8 cellular contexts compared by ENCODE assay signal in genomic region chr19:1276620-1277007, GRCh38. TPM values are rescaled to one million over a fixed set of nuclear protein-coding genes. Genes with fewer than 3 reads are reported as not detected.
DNase-seq lines count a peak whose midpoint lies in the region; ATAC-seq and TF ChIP-seq lines count a peak whose summit lies in the region.

No MANE protein-coding gene starts in this region.

- peaks cover 23% of the 10 kb centered on the region for H3K4me1 ChIP-seq in Loucy (ENCODE audit: insufficient read depth, low read length, poor library complexity, severe bottlenecking)

- peak overlapping the region; percentile 98 for H3K4me2 ChIP-seq in Loucy (ENCODE audit: low read depth, low read length, poor library complexity, severe bottlenecking)

- H3K4me3 Mint-ChIP-seq in CD4-positive, alpha-beta T cell, result peak overlapping the region; percentile 94
- peak overlapping the region; percentile 74 for H3K4me3 Mint-ChIP-seq in nephron progenitor cell

- peak overlapping the region; percentile 96 for H3K27ac Mint-ChIP-seq in CD4-positive, alpha-beta T cell
- H3K27ac Mint-ChIP-seq in nephron progenitor cell, result peak overlapping the region; percentile 95

- H3K27me3 Mint-ChIP-seq in CD4-positive, alpha-beta T cell, result no peaks in the 10 kb centered on the region
- peaks cover 6% of the 10 kb centered on the region for H3K27me3 Mint-ChIP-seq in nephron progenitor cell (ENCODE audit: low read depth, poor library complexity)

- H3K9ac ChIP-seq in Loucy (ENCODE audit: low read depth, low read length, poor library complexity, severe bottlenecking), result peak overlapping the region; percentile 85

- in situ Hi-C loops in KBM-7 (cut with MboI; ENCODE audit: low pct_unique_long_range_greater_than_20kb, low sequenced_read_pairs), result no loop called here

- H4K20me1 ChIP-seq in Loucy (ENCODE audit: insufficient read depth, low read length, poor library complexity, severe bottlenecking), result peaks cover 46% of the 10 kb centered on the region

- H2AFZ ChIP-seq in Loucy (ENCODE audit: low read length), result no peak overlapping the region

- peaks cover 44% of the 10 kb centered on the region; the same call in 1 of the 2 replicates for H3K36me3 ChIP-seq in Loucy (ENCODE audit: insufficient read depth, low read length)

- intact Hi-C loops in CD4-positive, alpha-beta T cell (cut with DNase I, micrococcal nuclease), result loop anchor here (5.0 to 10.0 kb wide), 4 partner anchors 76 to 198 kb away; partner anchors contain the start of genes C19orf25 (in 1 of the 2), DAZAP1 (in 1 of the 2), GAMT (in 1 of the 2) and RPS15 (in 1 of the 2)

- POLR2A ChIA-PET in CD4-positive, alpha-beta T cell (lab: Charles Lee), result interaction anchor here (0.9 to 1.8 kb wide), 3 partner anchors 106 to 250 kb away, joined by 4 to 9 read pairs (median 6); partner anchors contain the start of genes ARHGAP45 and CNN2

- CTCF ChIA-PET in CD4-positive, alpha-beta T cell (lab: Charles Lee), result interaction anchor here (1.2 to 1.4 kb wide), 2 partner anchors 28 to 96 kb away, joined by 3 read pairs; no protein-coding TSS in a partner anchor

- peak overlapping the region; percentile 77 for H3K27ac ChIP-seq in CD4-positive, alpha-beta T cell (ENCODE audit: low read depth, low read length)

- peak in 2 of 10 experiments; percentile 32 to 53 for DNase-seq in CD4-positive, alpha-beta T cell
- no peak for DNase-seq in cardiac fibroblast (ENCODE audit: low read depth in 2 of 2)
- DNase-seq in nephron progenitor cell, result no peak
- DNase-seq in epidermal melanocyte (ENCODE audit: insufficient read length, low spot score), result no peak
- DNase-seq in KBM-7, result no peak
- no peak for DNase-seq in hippocampal formation (lab: John Stamatoyannopoulos, UW)

- no peaks in the 10 kb centered on the region for H3K27me3 ChIP-seq in CD4-positive, alpha-beta T cell (ENCODE audit: control insufficient read depth, insufficient read depth, low read length)
- H3K27me3 ChIP-seq in Loucy (ENCODE audit: insufficient read depth, low read length, poor library complexity, severe bottlenecking), result no peaks in the 10 kb centered on the region

- peak; percentile 7 for ATAC-seq in CD4-positive, alpha-beta T cell (ENCODE audit: poor library complexity)
- no peak for ATAC-seq in HG03354 (IDR thresholded peaks at IDR 0.05; ENCODE audit: poor library complexity, severe bottlenecking, unreplicated experiment)

- peak overlapping the region; percentile 90 for H3K4me3 ChIP-seq in Loucy (ENCODE audit: low read length, poor library complexity, severe bottlenecking)
- peak overlapping the region; percentile 66 to 71 for H3K4me3 ChIP-seq in cardiac fibroblast (replicated peaks in 1 of 2; ENCODE audit: low read depth in 2 of 2, low read length in 2 of 2)

- peaks cover 64% of the 10 kb centered on the region for H3K36me3 Mint-ChIP-seq in CD4-positive, alpha-beta T cell (ENCODE audit: low read depth)
- H3K36me3 Mint-ChIP-seq in nephron progenitor cell (ENCODE audit: low read depth), result peaks cover 22% of the 10 kb centered on the region

- no peaks in the 10 kb centered on the region for H3K9me3 Mint-ChIP-seq in CD4-positive, alpha-beta T cell
- no peaks in the 10 kb centered on the region for H3K9me3 Mint-ChIP-seq in nephron progenitor cell

- H3K79me2 ChIP-seq in Loucy (ENCODE audit: insufficient read depth, low read length), result peaks cover 51% of the 10 kb centered on the region

- H3F3A ChIP-seq in Loucy (ENCODE audit: low read depth), result peaks cover 14% of the 10 kb centered on the region

- peaks cover 47% of the 10 kb centered on the region for H3K4me1 Mint-ChIP-seq in CD4-positive, alpha-beta T cell (ENCODE audit: low read depth)
- H3K4me1 Mint-ChIP-seq in nephron progenitor cell, result peaks cover 47% of the 10 kb centered on the region

- H3K9me3 ChIP-seq in CD4-positive, alpha-beta T cell (ENCODE audit: control insufficient read depth, low read length), result no peaks in the 10 kb centered on the region
- no peaks in the 10 kb centered on the region for H3K9me3 ChIP-seq in Loucy (ENCODE audit: insufficient read depth, low read depth, low read length)

- TF ChIP-seq CTCF in CD4-positive, alpha-beta T cell (IDR thresholded peaks at IDR 0.05), result no peak
- TF ChIP-seq CTCF in Loucy (conservative IDR thresholded peaks at IDR 0.05; ENCODE audit: low read length) (no peak), cardiac fibroblast (IDR thresholded peaks at IDR 0.05; ENCODE audit: low read depth, low read length) (no peak), nephron progenitor cell (IDR thresholded peaks at IDR 0.05) (no peak)

- H3K9me2 ChIP-seq in Loucy (replicated peaks; ENCODE audit: low read depth, low read length), result no peaks in the 10 kb centered on the region

RNA-seq across cellular contexts. Expression of gene FAM174C, which starts 1.3 kb away (rescaled TPM):
- total RNA-seq in CD4-positive, alpha-beta T cell, result 10 to 100 TPM; 32.0 to 38.3 TPM

RNA-seq across cellular contexts. Expression of gene CIRBP, which starts 7.5 kb away (rescaled TPM):
- total RNA-seq in CD4-positive, alpha-beta T cell, result 100 to 1,000 TPM; 614 to 628 TPM

RNA-seq across cellular contexts. Expression of gene EFNA2, which starts 9.1 kb away (rescaled TPM):
- not detected for total RNA-seq in CD4-positive, alpha-beta T cell

RNA-seq across cellular contexts. Expression of gene MIDN, which starts 28.2 kb away (rescaled TPM):
- total RNA-seq in CD4-positive, alpha-beta T cell, result 100 to 1,000 TPM; 214 to 228 TPM

RNA-seq across cellular contexts. Expression of gene ATP5F1D, which starts 35.1 kb away (rescaled TPM):
- total RNA-seq in CD4-positive, alpha-beta T cell, result 10 to 100 TPM; 77.6 to 92.6 TPM
